Comparison of ENCODE assay signal across 21 cellular contexts in genomic region chr7:25116621-25117020, GRCh38. TPM values are rescaled to one million over a fixed set of nuclear protein-coding genes. Genes with fewer than 3 reads are reported as not detected.
A peak's percentile ranks its signal among the peaks of the same experiment; 100 is the strongest.
DNase-seq lines count a peak whose midpoint lies in the region; ATAC-seq and TF ChIP-seq lines count a peak whose summit lies in the region.
"Had no signal": no experiment of that assay in that cellular context is flagged by ENCODE, and none has a peak within 500 bp of the region (broad histone marks: within the 10 kb centered on the region; RNA-seq: fewer than 3 reads in every experiment).

No MANE protein-coding gene starts in this region.

- H3K27me3 ChIP-seq in breast epithelium (no peaks in the 10 kb centered on the region), Peyer's patch (no peaks in the 10 kb centered on the region)
- H3K27me3 ChIP-seq: ascending aorta, heart left ventricle, pancreas, vagina had no signal

- H3K36me3 ChIP-seq in breast epithelium (no peaks in the 10 kb centered on the region), Peyer's patch (peaks cover 0 to 24% (median 0%) of the 10 kb centered on the region in 3 donors), OCI-LY7 (ENCODE audit: insufficient read depth, low read length) (peaks cover 76% of the 10 kb centered on the region)

- peaks cover 30% of the 10 kb centered on the region for H4K20me1 ChIP-seq in OCI-LY7 (ENCODE audit: insufficient read depth, low read length)

- H3K36me3 Mint-ChIP-seq in MCF 10A (ENCODE audit: insufficient read depth, unreplicated experiment) = peaks cover 53% of the 10 kb centered on the region
- H3K36me3 Mint-ChIP-seq in stimulated activated memory B cell treated with anti-CD40 and anti-IgM and Interleukin-4, amounts not matched to agents 10 μg/mL and 1 μg/mL and 100 μg/mL, for 72 hours = peaks cover 25% of the 10 kb centered on the region

- no peaks in the 10 kb centered on the region for H3K9me2 ChIP-seq in OCI-LY7 (ENCODE audit: insufficient read depth, low read length)

- intact Hi-C loops in MCF 10A (cut with micrococcal nuclease) = no loop called here
- intact Hi-C loops in breast epithelium (cut with DNase I; ENCODE audit: low total_unique reads) = no loop called here
- intact Hi-C loops in OCI-LY7 (cut with micrococcal nuclease; ENCODE audit: unreplicated experiment) = no loop called here

- no peaks in the 10 kb centered on the region for H3K27me3 Mint-ChIP-seq in MCF 10A (ENCODE audit: insufficient read depth, unreplicated experiment)
- no peaks in the 10 kb centered on the region for H3K27me3 Mint-ChIP-seq in stimulated activated memory B cell treated with anti-CD40 and anti-IgM and Interleukin-4, amounts not matched to agents 10 μg/mL and 1 μg/mL and 100 μg/mL, for 72 hours
- H3K27me3 Mint-ChIP-seq: stimulated activated naive CD8-positive, alpha-beta T cell treated with anti-CD3 and anti-CD28 coated beads, Interleukin-15, amount 100 ng/mL, for 72 hours had no signal

- CTCF ChIA-PET in MCF 10A (lab: Yijun Ruan, JAX) (interaction anchor here (0.5 to 2.1 kb wide), 3 partner anchors 16 to 44 kb away, joined by 3 to 13 read pairs (median 3); no protein-coding TSS in a partner anchor), OCI-LY7 (lab: Charles Lee; ENCODE audit: unreplicated experiment) (no interaction called here)

- TF ChIP-seq POLR2A in breast epithelium (IDR thresholded peaks at IDR 0.05) (no peak), Peyer's patch (IDR thresholded peaks at IDR 0.05) (no peak)

- no peak overlapping the region for H3K4me3 ChIP-seq in breast epithelium
- H3K4me3 ChIP-seq in Peyer's patch = no peak overlapping the region
- H3K4me3 ChIP-seq in OCI-LY7 (ENCODE audit: low read depth, low read length, poor library complexity, severe bottlenecking) = no peak overlapping the region
- H3K4me3 ChIP-seq: ascending aorta, heart left ventricle, pancreas, SK-N-MC, skin epidermis, vagina had no signal

- H3K79me2 ChIP-seq in OCI-LY7 (ENCODE audit: insufficient read depth, low read depth, low read length) = peaks cover 22% of the 10 kb centered on the region; the same call in 1 of the 2 replicates

- H3K4me1 ChIP-seq in breast epithelium = no peaks in the 10 kb centered on the region
- peaks cover 0 to 16% (median 4%) of the 10 kb centered on the region in 4 donors for H3K4me1 ChIP-seq in Peyer's patch
- H3K4me1 ChIP-seq in OCI-LY7 (ENCODE audit: insufficient read depth, low read length, poor library complexity, severe bottlenecking) = peaks cover 42% of the 10 kb centered on the region
- H3K4me1 ChIP-seq: ascending aorta, pancreas, vagina had no signal

- POLR2A ChIA-PET in MCF 10A (lab: Yijun Ruan, JAX) (no interaction called here), OCI-LY7 (lab: Charles Lee) (interaction anchor here (0.7 to 1.6 kb wide), 3 partner anchors 11 to 262 kb away, joined by 3 to 5 read pairs (median 5); no protein-coding TSS in a partner anchor)

- no peak overlapping the region for H2AFZ ChIP-seq in OCI-LY7 (ENCODE audit: low read length)

- H3K9me3 Mint-ChIP-seq in MCF 10A (ENCODE audit: unreplicated experiment) = no peaks in the 10 kb centered on the region
- no peaks in the 10 kb centered on the region for H3K9me3 Mint-ChIP-seq in stimulated activated memory B cell treated with anti-CD40 and anti-IgM and Interleukin-4, amounts not matched to agents 10 μg/mL and 1 μg/mL and 100 μg/mL, for 72 hours
- H3K9me3 Mint-ChIP-seq: stimulated activated naive CD8-positive, alpha-beta T cell treated with anti-CD3 and anti-CD28 coated beads, Interleukin-15, amount 100 ng/mL, for 72 hours had no signal

- no peak overlapping the region for H3K4me3 Mint-ChIP-seq in MCF 10A (ENCODE audit: unreplicated experiment)
- H3K4me3 Mint-ChIP-seq in stimulated activated memory B cell treated with anti-CD40 and anti-IgM and Interleukin-4, amounts not matched to agents 10 μg/mL and 1 μg/mL and 100 μg/mL, for 72 hours = peak overlapping the region; percentile 79

- BruUV-seq in MCF 10A (replicated peaks; lab: Mats Ljungman, UMichigan) (no TSS peak), OCI-LY7 (replicated peaks; lab: Mats Ljungman, UMichigan) (no TSS peak)

- no peak overlapping the region for H3K27ac ChIP-seq in breast epithelium
- peak overlapping the region in 3 of 4 donors; percentile 44 to 76 (median 74) for H3K27ac ChIP-seq in Peyer's patch
- H3K27ac ChIP-seq in OCI-LY7 (ENCODE audit: low read depth, low read length, poor library complexity, severe bottlenecking) = no peak overlapping the region
- H3K27ac ChIP-seq: ascending aorta, pancreas, vagina had no signal

- TF ChIP-seq CTCF in MCF 10A (IDR thresholded peaks at IDR 0.05; ENCODE audit: unreplicated experiment) (no peak), breast epithelium (IDR thresholded peaks at IDR 0.05) (no peak), Peyer's patch (IDR thresholded peaks at IDR 0.05) (no peak), OCI-LY7 (conservative IDR thresholded peaks at IDR 0.05; ENCODE audit: low read length) (no peak)

- peaks cover 22% of the 10 kb centered on the region for H3K4me1 Mint-ChIP-seq in MCF 10A (ENCODE audit: insufficient read depth, unreplicated experiment)
- peaks cover 25% of the 10 kb centered on the region for H3K4me1 Mint-ChIP-seq in stimulated activated memory B cell treated with anti-CD40 and anti-IgM and Interleukin-4, amounts not matched to agents 10 μg/mL and 1 μg/mL and 100 μg/mL, for 72 hours

- H3K27ac Mint-ChIP-seq in MCF 10A (ENCODE audit: low read depth, unreplicated experiment) = peak overlapping the region; percentile 57
- H3K27ac Mint-ChIP-seq in stimulated activated memory B cell treated with anti-CD40 and anti-IgM and Interleukin-4, amounts not matched to agents 10 μg/mL and 1 μg/mL and 100 μg/mL, for 72 hours = peak overlapping the region; percentile 92

- H3K4me2 ChIP-seq in OCI-LY7 (ENCODE audit: low read length) = no peak overlapping the region

- H3K9me3 ChIP-seq in breast epithelium (no peaks in the 10 kb centered on the region), Peyer's patch (no peaks in the 10 kb centered on the region), OCI-LY7 (ENCODE audit: low read length) (0 out of 2 replicates have a peak, but pooled peaks cover 5% of the 10 kb centered on the region)
- H3K9me3 ChIP-seq: ascending aorta, heart left ventricle, pancreas, vagina had no signal

- ATAC-seq in stimulated activated memory B cell treated with anti-CD40 and anti-IgM and Interleukin-4, amounts not matched to agents 10 μg/mL and 1 μg/mL and 100 μg/mL, for 72 hours = no peak
- no peak for ATAC-seq in HG03378 (IDR thresholded peaks at IDR 0.05; ENCODE audit: unreplicated experiment)

- no peak for DNase-seq in MCF 10A (ENCODE audit: unreplicated experiment)
- no peak for DNase-seq in breast epithelium (ENCODE audit: low spot score in 2 of 2)
- no peak for DNase-seq in Peyer's patch
- DNase-seq in ecto neural progenitor cell (ENCODE audit: low spot score) = peak; percentile 12
- DNase-seq in OCI-LY7 (ENCODE audit: low spot score) = no peak
- DNase-seq in GOT3 (lab: John Stamatoyannopoulos, UW) = no peak
- DNase-seq: activated T-cell treated with anti-CD3 and anti-CD28 coated beads for 4 hours; cortex of kidney; DMS79 treated with DMSO at 0.1 percent for 48 hours; heart left ventricle; KG1; NCI-H1436; NCI-H2227 treated with DMSO at 0.1 percent for 48 hours; pancreas; stimulated activated naive CD8-positive, alpha-beta T cell treated with anti-CD3 and anti-CD28 coated beads, Interleukin-15, amount 100 ng/mL, for 72 hours had no signal

RNA-seq across cellular contexts. Expression of gene CYCS, which starts 8.4 kb away (rescaled TPM):
- total RNA-seq in MCF 10A (2022) = 368 and 448 TPM in 2 replicates
- total RNA-seq in breast epithelium = 10 to 100 TPM; 18.1 to 33.8 (median 30.5) TPM
- total RNA-seq in Peyer's patch = 10 to 100 TPM; 32.1 to 68.0 (median 53.1) TPM
- total RNA-seq in OCI-LY7 (2014; rRNA removed; shearing (Covaris generic)) = 65.2 and 68.7 TPM in 2 replicates
- total RNA-seq in OCI-LY7 (2022) = 153 and 175 TPM in 2 replicates

Comparison
In these comparisons a context has a peak if more than half of its experiments do, and no peak if none do; other contexts are left out.
1. H3K27ac ChIP-seq: peak in Peyer's patch (3 of 4); none in breast epithelium (0 of 2) and OCI-LY7 (single experiment).